Comparison of ENCODE assay signal across 1 cellular context in genomic region chr1:243731301-243731891, GRCh38.
A peak's percentile ranks its signal among the peaks of the same experiment; 100 is the strongest.
TF ChIP-seq lines count a peak whose summit lies in the region.

No MANE protein-coding gene starts in this region.

TF ChIP-seq in liver, 16 proteins besides CTCF, POLR2A, EP300 and RAD21 (continued from another document):
- TF ChIP-seq ZBTB33 (IDR thresholded peaks at IDR 0.05): peak; percentile 38
- peak; percentile 38 to 62 for TF ChIP-seq JUND (IDR thresholded peaks at IDR 0.05)
- peak in 1 of 2 donors; percentile 62 for TF ChIP-seq RXRA (IDR thresholded peaks at IDR 0.05)
- no peak for TF ChIP-seq EGR1 (IDR thresholded peaks at IDR 0.05; ENCODE audit: low read depth in 2 of 2)
- TF ChIP-seq REST (IDR thresholded peaks at IDR 0.05): peak; percentile 45
